1 cellular context compared by ENCODE assay signal in the genomic region with DNA sequence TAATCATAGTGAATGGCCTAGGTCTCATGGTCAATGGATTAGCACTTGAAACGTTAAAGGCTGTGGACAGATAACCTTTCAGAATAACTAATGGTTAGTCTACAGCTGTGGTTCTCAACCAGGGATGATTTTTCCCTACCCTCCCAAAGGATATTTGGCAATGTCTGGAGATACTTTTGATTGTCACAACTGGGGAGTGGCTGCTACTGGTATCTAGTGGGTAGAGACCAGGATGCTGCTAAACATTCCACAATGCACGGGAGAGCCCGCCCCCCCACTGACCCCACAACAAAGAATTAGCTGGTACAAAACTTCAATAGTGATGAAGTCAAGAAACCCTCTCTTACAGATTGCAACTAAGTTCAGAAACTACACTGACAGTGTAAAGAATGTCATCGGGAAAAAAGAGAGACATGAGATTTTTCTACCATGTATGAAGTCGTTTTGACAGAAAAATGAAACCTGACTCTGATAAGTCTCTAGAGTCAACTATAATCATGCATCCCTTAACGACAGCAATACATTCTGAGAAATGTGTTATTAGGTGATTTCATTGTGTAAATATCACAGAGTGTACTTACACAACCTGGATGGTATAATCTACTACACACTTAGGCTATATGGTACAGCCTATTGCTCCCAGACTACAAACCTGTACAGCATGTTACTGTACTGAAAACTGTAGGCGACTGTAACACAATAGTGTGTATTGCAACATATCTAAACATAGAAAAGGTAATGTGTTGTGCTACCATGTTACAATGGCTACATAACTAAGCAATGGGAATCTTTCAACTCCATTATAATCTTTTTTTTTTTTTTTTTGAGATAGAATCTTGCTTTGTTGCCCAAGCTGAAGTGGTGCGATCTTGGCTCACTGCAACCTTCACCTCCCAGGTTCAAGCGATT.
TF ChIP-seq lines count a peak whose summit lies in the region.

No MANE protein-coding gene starts in this region.

TF ChIP-seq in K562, 482 proteins besides CTCF, POLR2A, EP300 and RAD21:
- TF ChIP-seq CEBPG (CRISPR knock-in tag; IDR thresholded peaks at IDR 0.05) (no peak), CEBPG (tag; conservative IDR thresholded peaks at IDR 0.05 in 1 of 2, IDR thresholded peaks at IDR 0.05 in 1 of 2) (peak; percentile 48 to 54; a peak in 2 of 4 replicates), CEBPB (tag; IDR thresholded peaks at IDR 0.05) (peak; percentile 84), ZC3H8 (IDR thresholded peaks at IDR 0.05) (no peak)
